In the genomic region with DNA sequence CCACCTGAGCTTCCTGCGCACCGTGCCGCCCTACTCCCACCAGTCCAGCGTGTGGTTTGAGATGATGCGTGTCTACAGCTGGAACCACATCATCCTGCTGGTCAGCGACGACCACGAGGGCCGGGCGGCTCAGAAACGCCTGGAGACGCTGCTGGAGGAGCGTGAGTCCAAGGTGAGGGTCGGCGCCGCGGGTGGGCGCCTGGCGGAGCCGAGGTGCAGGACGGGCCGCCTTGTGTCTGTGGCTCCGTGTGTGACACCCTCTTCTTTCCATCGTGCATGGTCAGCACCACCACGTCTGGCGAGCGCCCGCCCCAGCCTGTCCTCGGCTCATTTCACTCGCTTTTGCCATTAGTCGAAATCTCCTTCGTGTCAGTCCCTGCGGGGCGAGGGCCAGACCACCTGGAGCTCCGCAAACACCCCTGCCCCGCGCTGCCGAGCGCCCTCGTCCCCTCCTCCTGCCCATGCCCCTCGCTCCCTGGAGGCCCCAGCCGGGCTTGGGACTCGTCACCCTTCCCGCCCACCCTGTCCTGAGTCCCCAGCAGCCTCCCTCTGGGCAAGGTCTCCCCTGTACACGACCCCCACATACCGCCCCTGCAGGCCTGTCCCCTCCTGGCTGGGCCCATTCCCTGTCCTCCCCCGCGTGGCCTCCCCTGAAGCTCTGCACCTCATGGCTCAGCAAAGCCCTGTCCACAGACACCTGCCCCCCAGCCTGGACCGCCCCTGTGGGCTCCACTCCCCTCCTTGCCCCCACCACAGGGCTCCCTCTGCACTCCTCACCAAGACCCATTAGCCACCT, we compare ENCODE assay signal across 24 cellular contexts. TPM values are rescaled to one million over a fixed set of nuclear protein-coding genes. Genes with fewer than 3 reads are reported as not detected.
DNase-seq lines count a peak whose midpoint lies in the region; ATAC-seq, FAIRE-seq and TF ChIP-seq lines count a peak whose summit lies in the region.
"Had no signal": no experiment of that assay in that cellular context is flagged by ENCODE, and none has a peak within 500 bp of the region (broad histone marks: within the 10 kb centered on the region; RNA-seq: fewer than 3 reads in every experiment).

No MANE protein-coding gene starts in this region.

- no peaks in the 10 kb centered on the region for H4K20me1 ChIP-seq in SK-N-SH (ENCODE audit: insufficient read depth)

- peak; percentile 28 for DNase-seq in activated naive CD8-positive, alpha-beta T cell treated with anti-CD3 and anti-CD28 coated beads, Interleukin-2, amount 10 ng/mL, durations not matched to agents 7 days and 5 days
- no peak for DNase-seq in activated naive CD8-positive, alpha-beta T cell treated with anti-CD3 and anti-CD28 coated beads, Interleukin-2, amount 50 U/mL, for 24 hours
- DNase-seq in D341Med (ENCODE audit: low spot score) (peak; percentile 18), RWPE2 (ENCODE audit: low spot score) (peak; percentile 57), kidney (peak; percentile 72), SK-N-SH (no peak)
- DNase-seq in stimulated activated CD4-positive, alpha-beta T cell treated with anti-CD3 and anti-CD28 coated beads, Interleukin-2, amount 100 ng/mL, for 48 hours = no peak
- DNase-seq: Caco-2; CD4-positive, alpha-beta T cell; HFFc6; NCI-H1105; NCI-H2081 treated with DMSO at 0.1 percent for 48 hours; NCI-H510A; NCI-H748 treated with DMSO at 0.1 percent for 48 hours; OCI-M1 had no signal

- ATAC-seq in activated naive CD8-positive, alpha-beta T cell treated with anti-CD3 and anti-CD28 coated beads, Interleukin-2, amount 10 ng/mL, durations not matched to agents 7 days and 5 days (ENCODE audit: low read depth) = no peak
- ATAC-seq in activated naive CD8-positive, alpha-beta T cell treated with anti-CD3 and anti-CD28 coated beads, Interleukin-2, amount 50 U/mL, for 24 hours = no peak
- ATAC-seq in RWPE2 (ENCODE audit: low read depth) = 0 out of 3 replicates have a peak, but pooled peaks have one; percentile 5
- ATAC-seq in HG03565 (IDR thresholded peaks at IDR 0.05; ENCODE audit: unreplicated experiment) = no peak

- no peak overlapping the region for H3K4me3 Mint-ChIP-seq in activated naive CD8-positive, alpha-beta T cell treated with anti-CD3 and anti-CD28 coated beads, Interleukin-2, amount 10 ng/mL, durations not matched to agents 7 days and 5 days
- H3K4me3 Mint-ChIP-seq in activated naive CD8-positive, alpha-beta T cell treated with anti-CD3 and anti-CD28 coated beads, Interleukin-2, amount 50 U/mL, for 24 hours = no peak overlapping the region
- H3K4me3 Mint-ChIP-seq: CD4-positive, alpha-beta T cell; HFFc6 had no signal

- no peak for TF ChIP-seq RAD21 in SK-N-SH (IDR thresholded peaks at IDR 0.05; ENCODE audit: low read length)

- no peaks in the 10 kb centered on the region for H3K36me3 Mint-ChIP-seq in activated naive CD8-positive, alpha-beta T cell treated with anti-CD3 and anti-CD28 coated beads, Interleukin-2, amount 10 ng/mL, durations not matched to agents 7 days and 5 days
- no peaks in the 10 kb centered on the region for H3K36me3 Mint-ChIP-seq in activated naive CD8-positive, alpha-beta T cell treated with anti-CD3 and anti-CD28 coated beads, Interleukin-2, amount 50 U/mL, for 24 hours (ENCODE audit: low read depth)

- H3K27me3 ChIP-seq in RWPE2 (ENCODE audit: insufficient read depth, poor library complexity, severe bottlenecking) (peaks cover 16% of the 10 kb centered on the region), SK-N-SH (ENCODE audit: insufficient read depth) (no peaks in the 10 kb centered on the region)

- POLR2A ChIA-PET in activated naive CD8-positive, alpha-beta T cell treated with anti-CD3 and anti-CD28 coated beads, Interleukin-2, amount 10 ng/mL, durations not matched to agents 7 days and 5 days (lab: Charles Lee) = interaction anchor here (1.1 kb wide), 1 partner anchor 12 kb away, joined by 3 read pairs; no protein-coding TSS in a partner anchor
- POLR2A ChIA-PET in SK-N-SH (lab: Yijun Ruan, JAX) = no interaction called here

- H3K4me2 ChIP-seq in SK-N-SH = no peak overlapping the region

- TF ChIP-seq CTCF in RWPE2 (IDR thresholded peaks at IDR 0.05; ENCODE audit: poor library complexity, severe bottlenecking) (no peak), kidney (IDR thresholded peaks at IDR 0.05; ENCODE audit: borderline replicate concordance, extremely low read depth, insufficient read depth) (no peak), SK-N-SH (IDR thresholded peaks at IDR 0.05) (no peak)

- H3K27ac Mint-ChIP-seq in activated naive CD8-positive, alpha-beta T cell treated with anti-CD3 and anti-CD28 coated beads, Interleukin-2, amount 10 ng/mL, durations not matched to agents 7 days and 5 days = no peak overlapping the region
- H3K27ac Mint-ChIP-seq in activated naive CD8-positive, alpha-beta T cell treated with anti-CD3 and anti-CD28 coated beads, Interleukin-2, amount 50 U/mL, for 24 hours = no peak overlapping the region
- H3K27ac Mint-ChIP-seq: CD4-positive, alpha-beta T cell; HFFc6 had no signal

- H2AFZ ChIP-seq in SK-N-SH (ENCODE audit: low read depth) = no peak overlapping the region

- H3K9ac ChIP-seq in kidney (ENCODE audit: low read length in 2 of 2) = no peak overlapping the region
- no peak overlapping the region for H3K9ac ChIP-seq in SK-N-SH

- WGBS in SK-N-SH (ENCODE audit: low lambda C conversion rate) = 79% methylated on average over 35 of the region's 49 CpGs

- H3K4me3 ChIP-seq in RWPE2 (ENCODE audit: severe bottlenecking) = no peak overlapping the region
- no peak overlapping the region for H3K4me3 ChIP-seq in kidney (ENCODE audit: low read length in 2 of 2)
- H3K4me3 ChIP-seq in SK-N-SH (ENCODE audit: low read depth in 2 of 2, low read length in 1 of 2) = no peak overlapping the region
- H3K4me3 ChIP-seq: SJSA1 had no signal

- no peaks in the 10 kb centered on the region for H3K79me2 ChIP-seq in SK-N-SH (ENCODE audit: insufficient read depth)

- TF ChIP-seq EP300 in SK-N-SH (IDR thresholded peaks at IDR 0.05; ENCODE audit: borderline replicate concordance in 1 of 2, low read depth in 1 of 2, low read length in 1 of 2) = no peak

- H3K27ac ChIP-seq in RWPE2 (ENCODE audit: poor library complexity, severe bottlenecking) (no peak overlapping the region), kidney (ENCODE audit: low read depth in 2 of 2, low read length in 2 of 2) (no peak overlapping the region), SK-N-SH (ENCODE audit: low read depth in 2 of 2, low read length in 1 of 2) (no peak overlapping the region)
- H3K27ac ChIP-seq: SJSA1 had no signal

- no peaks in the 10 kb centered on the region for H3K36me3 ChIP-seq in RWPE2 (ENCODE audit: low read depth)
- H3K36me3 ChIP-seq in kidney (ENCODE audit: control insufficient read depth in 1 of 2, insufficient read depth in 2 of 2, low read length in 2 of 2) = no peaks in the 10 kb centered on the region
- no peaks in the 10 kb centered on the region for H3K36me3 ChIP-seq in SK-N-SH (replicated peaks in 1 of 2; ENCODE audit: control insufficient read depth in 1 of 2, insufficient read depth in 2 of 2, low read length in 1 of 2)
- H3K36me3 ChIP-seq: SJSA1 had no signal

- no peaks in the 10 kb centered on the region for H3F3A ChIP-seq in SK-N-SH (replicated peaks; ENCODE audit: insufficient read depth)

- no peak for FAIRE-seq in kidney (lab: Jason Lieb, UNC)
- FAIRE-seq: GM12892, GM18507, H54, HTR-8/SVneo had no signal

- CTCF ChIA-PET in SK-N-SH (lab: Yijun Ruan, JAX) = interaction anchor here (1.9 kb wide), 1 partner anchor 9 kb away, joined by 5 read pairs; no protein-coding TSS in a partner anchor

- intact Hi-C loops in kidney (cut with DNase I) = no loop called here

- no peaks in the 10 kb centered on the region for H3K9me3 ChIP-seq in RWPE2 (ENCODE audit: severe bottlenecking)
- no peaks in the 10 kb centered on the region for H3K9me3 ChIP-seq in kidney (ENCODE audit: control insufficient read depth in 1 of 2, low read length in 2 of 2)
- no peaks in the 10 kb centered on the region for H3K9me3 ChIP-seq in SK-N-SH
- H3K9me3 ChIP-seq: Caco-2, SJSA1 had no signal

- no peaks in the 10 kb centered on the region for H3K9me2 ChIP-seq in SK-N-SH

- H3K4me1 Mint-ChIP-seq in activated naive CD8-positive, alpha-beta T cell treated with anti-CD3 and anti-CD28 coated beads, Interleukin-2, amount 10 ng/mL, durations not matched to agents 7 days and 5 days = peaks cover 4% of the 10 kb centered on the region
- H3K4me1 Mint-ChIP-seq in activated naive CD8-positive, alpha-beta T cell treated with anti-CD3 and anti-CD28 coated beads, Interleukin-2, amount 50 U/mL, for 24 hours = peaks cover 2% of the 10 kb centered on the region

- peaks cover 6% of the 10 kb centered on the region for H3K27me3 Mint-ChIP-seq in activated naive CD8-positive, alpha-beta T cell treated with anti-CD3 and anti-CD28 coated beads, Interleukin-2, amount 10 ng/mL, durations not matched to agents 7 days and 5 days
- H3K27me3 Mint-ChIP-seq in activated naive CD8-positive, alpha-beta T cell treated with anti-CD3 and anti-CD28 coated beads, Interleukin-2, amount 50 U/mL, for 24 hours = peaks cover 26% of the 10 kb centered on the region

- H3K4me1 ChIP-seq in RWPE2 (ENCODE audit: insufficient read depth, poor library complexity, severe bottlenecking) (no peaks in the 10 kb centered on the region), kidney (ENCODE audit: control insufficient read depth in 1 of 2, insufficient read depth in 1 of 2, low read depth in 1 of 2, low read length in 2 of 2) (no peaks in the 10 kb centered on the region), SK-N-SH (ENCODE audit: control insufficient read depth in 1 of 2, insufficient read depth in 2 of 2, low read depth in 1 of 2, low read length in 1 of 2) (no peaks in the 10 kb centered on the region)
- H3K4me1 ChIP-seq: Caco-2, SJSA1 had no signal

- H3K9me3 Mint-ChIP-seq in activated naive CD8-positive, alpha-beta T cell treated with anti-CD3 and anti-CD28 coated beads, Interleukin-2, amount 10 ng/mL, durations not matched to agents 7 days and 5 days = no peaks in the 10 kb centered on the region
- no peaks in the 10 kb centered on the region for H3K9me3 Mint-ChIP-seq in activated naive CD8-positive, alpha-beta T cell treated with anti-CD3 and anti-CD28 coated beads, Interleukin-2, amount 50 U/mL, for 24 hours
- H3K9me3 Mint-ChIP-seq: CD4-positive, alpha-beta T cell; HFFc6 had no signal

RNA-seq across cellular contexts. Expression of gene GRIN1, which starts 7.0 kb away (rescaled TPM):
- total RNA-seq in activated naive CD8-positive, alpha-beta T cell treated with anti-CD3 and anti-CD28 coated beads, Interleukin-2, amount 10 ng/mL, durations not matched to agents 7 days and 5 days = not detected
- 0.47 TPM for total RNA-seq in kidney
- polyA plus RNA-seq in kidney (ENCODE audit: insufficient read depth, low read depth, low replicate concordance) (not detected), SK-N-SH (2012; rRNA removed) (0.03 TPM in 1 of 2 replicates, not detected in the other)
- polyA plus RNA-seq in SK-N-SH (2012; cell fraction: cytosol; rRNA removed) = 0.03 and 0.13 TPM in 2 replicates
- polyA plus RNA-seq in SK-N-SH (2012; cell fraction: nucleus; rRNA removed) = 0.24 and 0.58 TPM in 2 replicates
- total RNA-seq: A172; CD4-positive, alpha-beta T cell; RPMI7951; SJSA1 had no signal

RNA-seq across cellular contexts. Expression of gene LRRC26, which starts 23.9 kb away (rescaled TPM):
- total RNA-seq in activated naive CD8-positive, alpha-beta T cell treated with anti-CD3 and anti-CD28 coated beads, Interleukin-2, amount 10 ng/mL, durations not matched to agents 7 days and 5 days = not detected
- total RNA-seq in kidney = 0.25 TPM
- not detected for polyA plus RNA-seq in kidney (ENCODE audit: insufficient read depth, low read depth, low replicate concordance)
- not detected in 2 replicates for polyA plus RNA-seq in SK-N-SH (2012; rRNA removed)
- polyA plus RNA-seq in SK-N-SH (2012; cell fraction: cytosol; rRNA removed) = 0.05 TPM in 1 of 2 replicates, not detected in the other
- polyA plus RNA-seq in SK-N-SH (2012; cell fraction: nucleus; rRNA removed) = not detected in 2 replicates
- total RNA-seq: A172; CD4-positive, alpha-beta T cell; HFFc6; RPMI7951; SJSA1 had no signal
- polyA plus RNA-seq: BJ had no signal

RNA-seq across cellular contexts. Expression of gene TMEM210, which starts 25.9 kb away (rescaled TPM):
- not detected for total RNA-seq in activated naive CD8-positive, alpha-beta T cell treated with anti-CD3 and anti-CD28 coated beads, Interleukin-2, amount 10 ng/mL, durations not matched to agents 7 days and 5 days
- total RNA-seq in kidney = not detected
- not detected for polyA plus RNA-seq in kidney (ENCODE audit: insufficient read depth, low read depth, low replicate concordance)
- polyA plus RNA-seq in SK-N-SH (2012; rRNA removed) = not detected in 2 replicates
- not detected in 2 replicates for polyA plus RNA-seq in SK-N-SH (2012; cell fraction: cytosol; rRNA removed)
- polyA plus RNA-seq in SK-N-SH (2012; cell fraction: nucleus; rRNA removed) = not detected in 2 replicates
- total RNA-seq: A172; Caco-2; CD4-positive, alpha-beta T cell; HFFc6; RPMI7951; SJSA1 had no signal
- polyA plus RNA-seq: BJ had no signal

RNA-seq across cellular contexts. Expression of gene DPP7, which starts 31.4 kb away (rescaled TPM):
- total RNA-seq in activated naive CD8-positive, alpha-beta T cell treated with anti-CD3 and anti-CD28 coated beads, Interleukin-2, amount 10 ng/mL, durations not matched to agents 7 days and 5 days = 100 to 1,000 TPM; 314 to 322 TPM
- 164 TPM for total RNA-seq in kidney
- polyA plus RNA-seq in kidney (ENCODE audit: insufficient read depth, low read depth, low replicate concordance) = 205 TPM
- polyA plus RNA-seq in SK-N-SH (2012; rRNA removed) = 127 and 141 TPM in 2 replicates
- 30.2 and 55.0 TPM in 2 replicates for polyA plus RNA-seq in SK-N-SH (2012; cell fraction: cytosol; rRNA removed)
- 795 and 924 TPM in 2 replicates for polyA plus RNA-seq in SK-N-SH (2012; cell fraction: nucleus; rRNA removed)

RNA-seq across cellular contexts. Expression of gene ANAPC2, which starts 42.4 kb away (rescaled TPM):
- total RNA-seq in activated naive CD8-positive, alpha-beta T cell treated with anti-CD3 and anti-CD28 coated beads, Interleukin-2, amount 10 ng/mL, durations not matched to agents 7 days and 5 days = 10 to 100 TPM; 84.2 to 87.8 TPM
- total RNA-seq in kidney = 57.2 TPM
- 19.9 TPM for polyA plus RNA-seq in kidney (ENCODE audit: insufficient read depth, low read depth, low replicate concordance)
- 35.1 and 37.7 TPM in 2 replicates for polyA plus RNA-seq in SK-N-SH (2012; rRNA removed)
- polyA plus RNA-seq in SK-N-SH (2012; cell fraction: cytosol; rRNA removed) = 8.3 and 13.2 TPM in 2 replicates
- polyA plus RNA-seq in SK-N-SH (2012; cell fraction: nucleus; rRNA removed) = 195 and 222 TPM in 2 replicates

Comparison
In these comparisons a context has a peak if more than half of its experiments do, and no peak if none do; other contexts are left out.
1. DNase-seq: peak in activated naive CD8-positive, alpha-beta T cell treated with anti-CD3 and anti-CD28 coated beads, Interleukin-2, amount 10 ng/mL, durations not matched to agents 7 days and 5 days (single experiment), D341Med (single experiment), RWPE2 (single experiment) and kidney (single experiment); none in activated naive CD8-positive, alpha-beta T cell treated with anti-CD3 and anti-CD28 coated beads, Interleukin-2, amount 50 U/mL, for 24 hours (single experiment), stimulated activated CD4-positive, alpha-beta T cell treated with anti-CD3 and anti-CD28 coated beads, Interleukin-2, amount 100 ng/mL, for 48 hours (0 of 2) and SK-N-SH (single experiment).